17 cellular contexts compared by ENCODE assay signal in genomic region chr6:106735828-106736227, GRCh38.
DNase-seq lines count a peak whose midpoint lies in the region; ATAC-seq and TF ChIP-seq lines count a peak whose summit lies in the region.
"Had no signal": no experiment of that assay in that cellular context is flagged by ENCODE, and none has a peak within 500 bp of the region (broad histone marks: within the 10 kb centered on the region; RNA-seq: fewer than 3 reads in every experiment).

No MANE protein-coding gene starts in this region.

- H3K4me1 ChIP-seq in BLaER1, result peaks cover 56% of the 10 kb centered on the region
- H3K4me1 ChIP-seq in heart left ventricle, result peaks cover 0 to 9% (median 0%) of the 10 kb centered on the region in 12 donors
- H3K4me1 ChIP-seq: SJSA1 had no signal

- H3K4me3 ChIP-seq in BLaER1, result 0 out of 2 replicates have a peak overlapping the region, but pooled peaks have one; percentile 15
- H3K4me3 ChIP-seq in heart left ventricle, result no peak overlapping the region
- H3K4me3 ChIP-seq: K562, SJSA1 had no signal

- TF ChIP-seq POLR2A in heart left ventricle (IDR thresholded peaks at IDR 0.05), result no peak

- H3K9me3 Mint-ChIP-seq in activated B cell treated with CpG ODN at 0.5 μM for 24 hours (peaks cover 4% of the 10 kb centered on the region), naive B cell (peaks cover 3 to 13% (median 4%) of the 10 kb centered on the region in 7 donors)

- H3K9me3 ChIP-seq in BLaER1 (peaks cover 1% of the 10 kb centered on the region; the same call in 1 of the 2 replicates), heart left ventricle (peaks cover 0 to 10% (median 4%) of the 10 kb centered on the region in 12 donors)

- peak overlapping the region; percentile 70 for H3K27ac ChIP-seq in BLaER1
- H3K27ac ChIP-seq in heart left ventricle, result no peak overlapping the region
- H3K27ac ChIP-seq: SJSA1 had no signal

- no peaks in the 10 kb centered on the region for H3K27me3 ChIP-seq in BLaER1
- H3K27me3 ChIP-seq in heart left ventricle, result no peaks in the 10 kb centered on the region
- H3K27me3 ChIP-seq: SJSA1 had no signal

- ATAC-seq in activated B cell treated with CpG ODN at 0.5 μM for 24 hours (ENCODE audit: low read depth) (no peak), naive B cell (ENCODE audit: low read depth in 2 of 2) (no peak), heart left ventricle (no peak)
- ATAC-seq: CD8-positive, alpha-beta T cell; K562; Panc1 had no signal

- H3K27me3 Mint-ChIP-seq in activated B cell treated with CpG ODN at 0.5 μM for 24 hours (no peaks in the 10 kb centered on the region), naive B cell (no peaks in the 10 kb centered on the region)

- H3K27ac Mint-ChIP-seq in activated B cell treated with CpG ODN at 0.5 μM for 24 hours (peak overlapping the region; percentile 46), naive B cell (peak overlapping the region; percentile 36 to 94 (median 72))
- H3K27ac Mint-ChIP-seq: CD8-positive, alpha-beta T cell had no signal

- H3K4me3 Mint-ChIP-seq in activated B cell treated with CpG ODN at 0.5 μM for 24 hours (no peak overlapping the region), naive B cell (peak overlapping the region in 5 of 8 donors; percentile 7 to 77 (median 64))
- H3K4me3 Mint-ChIP-seq: CD8-positive, alpha-beta T cell had no signal

- H3K4me2 ChIP-seq in BLaER1, result peak overlapping the region; percentile 74

- H3K36me3 Mint-ChIP-seq in activated B cell treated with CpG ODN at 0.5 μM for 24 hours (ENCODE audit: low read depth), result no peaks in the 10 kb centered on the region
- no peaks in the 10 kb centered on the region for H3K36me3 Mint-ChIP-seq in naive B cell
- H3K36me3 Mint-ChIP-seq: CD8-positive, alpha-beta T cell had no signal

- H3K4me1 Mint-ChIP-seq in activated B cell treated with CpG ODN at 0.5 μM for 24 hours (peaks cover 57% of the 10 kb centered on the region), naive B cell (peaks cover 46 to 66% (median 58%) of the 10 kb centered on the region in 3 donors)

- POLR2A ChIA-PET in activated B cell treated with CpG ODN at 0.5 μM for 24 hours (lab: Charles Lee), result no interaction called here

- no peak overlapping the region; the same call in 1 of the 2 replicates for H3K9ac ChIP-seq in BLaER1

- CTCF ChIA-PET in activated B cell treated with CpG ODN at 0.5 μM for 24 hours (lab: Charles Lee), result no interaction called here

- no peak for TF ChIP-seq CTCF in activated B cell treated with CpG ODN at 0.5 μM for 24 hours (IDR thresholded peaks at IDR 0.05)
- no peak for TF ChIP-seq CTCF in heart left ventricle (IDR thresholded peaks at IDR 0.05)

- peak; percentile 6 for DNase-seq in HT1080 (ENCODE audit: low read depth)
- DNase-seq in activated B cell treated with CpG ODN at 0.5 μM for 24 hours, result no peak
- DNase-seq in naive B cell, result no peak
- no peak for DNase-seq in heart left ventricle
- no peak for DNase-seq in NCI-H2081 (lab: John Stamatoyannopoulos, UW)
- no peak for DNase-seq in activated naive CD4-positive, alpha-beta T cell treated with Interleukin-2 at 50 U/mL for 16 hours
- DNase-seq: CD8-positive, alpha-beta T cell; DMS53; NCI-H1417; NCI-H187 treated with DMSO at 0.1 percent for 48 hours; NCI-H345; NCI-H524 treated with DMSO at 0.1 percent for 48 hours; SW 1271 had no signal

- intact Hi-C loops in activated B cell treated with CpG ODN at 0.5 μM for 24 hours (cut with micrococcal nuclease) (loop anchor here (5.0 kb wide), 1 partner anchor 34 kb away; no protein-coding TSS in a partner anchor), heart left ventricle (cut with DNase I) (no loop called here)

- no peaks in the 10 kb centered on the region for H4K20me1 ChIP-seq in BLaER1

- no peaks in the 10 kb centered on the region for H3K36me3 ChIP-seq in BLaER1
- H3K36me3 ChIP-seq in heart left ventricle, result no peaks in the 10 kb centered on the region
- H3K36me3 ChIP-seq: SJSA1 had no signal
